1 cellular context compared by ENCODE assay signal in genomic region chr1:41056907-41057306, GRCh38.
TF ChIP-seq lines count a peak whose summit lies in the region.

No MANE protein-coding gene starts in this region.

TF ChIP-seq in WTC11, 78 proteins besides CTCF, POLR2A, EP300 and RAD21 (continued from another document):
- no peak for TF ChIP-seq PRDM15 (CRISPR knock-in tag; IDR thresholded peaks at IDR 0.05)
- TF ChIP-seq AR (CRISPR knock-in tag; IDR thresholded peaks at IDR 0.05) = no peak
- TF ChIP-seq E2F4 (CRISPR knock-in tag; IDR thresholded peaks at IDR 0.05; ENCODE audit: borderline replicate concordance, low read depth) = no peak
